Comparison of ENCODE assay signal across 8 cellular contexts in the genomic region with DNA sequence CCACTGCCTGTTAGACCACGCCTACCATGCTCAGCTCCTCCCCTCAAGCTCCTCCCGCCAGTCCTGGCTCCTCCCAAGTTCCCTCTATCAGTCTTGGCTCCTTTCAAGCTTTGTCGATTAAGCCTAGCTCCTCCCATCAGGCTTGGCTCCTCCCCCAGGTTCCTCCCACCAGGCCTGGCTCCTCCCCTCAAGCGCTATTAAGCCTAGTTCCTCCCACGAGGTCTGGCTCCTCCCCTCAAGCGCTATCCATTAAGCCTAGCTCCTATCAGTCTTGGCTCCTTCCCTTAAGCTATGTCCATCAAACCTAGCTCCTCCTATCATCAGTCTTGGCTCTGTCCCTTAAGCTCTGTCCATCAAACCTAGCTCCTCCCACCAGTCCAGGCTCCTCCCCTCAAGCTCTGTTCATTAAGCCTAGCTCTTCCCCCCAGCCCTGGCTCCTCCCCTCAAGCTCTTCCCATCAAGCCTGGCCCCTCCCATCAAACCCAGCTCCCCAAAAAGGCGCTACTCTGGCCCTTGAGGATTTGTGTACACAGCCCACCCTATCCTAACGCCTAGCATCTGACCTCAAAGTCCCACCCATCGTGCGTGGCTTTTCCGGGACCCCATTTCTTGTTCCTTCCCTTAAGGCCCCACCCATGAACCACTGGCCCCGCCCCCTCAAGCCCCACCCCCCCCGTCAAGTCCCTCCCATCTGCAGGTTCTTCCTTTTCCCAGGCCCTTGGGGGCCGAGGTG. TPM values are rescaled to one million over a fixed set of nuclear protein-coding genes. Genes with fewer than 3 reads are reported as not detected.
DNase-seq lines count a peak whose midpoint lies in the region; ATAC-seq and TF ChIP-seq lines count a peak whose summit lies in the region.

No MANE protein-coding gene starts in this region.

- no peak for TF ChIP-seq POLR2A in spleen (IDR thresholded peaks at IDR 0.05)

- H3K27ac Mint-ChIP-seq in CD4-positive, alpha-beta T cell, result no peak overlapping the region
- peak overlapping the region in 2 of 3 experiments; percentile 40 to 82; a peak in 3 of 7 replicates for H3K27ac Mint-ChIP-seq in H9

- H2BK120ac ChIP-seq in H9 (ENCODE audit: low read depth, low read length, poor library complexity, severe bottlenecking), result no peak overlapping the region

- no peaks in the 10 kb centered on the region for H3K4me1 Mint-ChIP-seq in CD4-positive, alpha-beta T cell (ENCODE audit: low read depth)
- H3K4me1 Mint-ChIP-seq in H9, result peaks cover 5 to 23% of the 10 kb centered on the region in 2 experiments

- no peaks in the 10 kb centered on the region for H3K9me2 ChIP-seq in SK-N-SH

- POLR2A ChIA-PET in CD4-positive, alpha-beta T cell (lab: Charles Lee), result interaction anchor here (1.1 to 1.2 kb wide), 2 partner anchors 18 to 24 kb away, joined by 3 to 4 read pairs; a partner anchor contains a TSS
- POLR2A ChIA-PET in SK-N-SH (lab: Yijun Ruan, JAX), result interaction anchor here (0.9 to 2.5 kb wide), 4 partner anchors 9 to 37 kb away, joined by 5 to 11 read pairs (median 7); a partner anchor contains a TSS

- H3K4me2 ChIP-seq in H9 (ENCODE audit: insufficient read depth, insufficient read length, low read length) (no peak overlapping the region), SK-N-SH (no peak overlapping the region)

- DNase-seq in CD4-positive, alpha-beta T cell, result peak in 1 of 10 experiments; percentile 16
- DNase-seq in H9 (peak; percentile 84), SK-N-SH (peak; percentile 78), foreskin melanocyte (peak; percentile 20), occipital lobe (lab: John Stamatoyannopoulos, UW) (no peak), posterior vena cava (ENCODE audit: low spot score) (no peak), spleen (no peak)

- peak; percentile 76 for ATAC-seq in CD4-positive, alpha-beta T cell (ENCODE audit: poor library complexity)
- no peak for ATAC-seq in GM21526 (IDR thresholded peaks at IDR 0.05; ENCODE audit: low FRiP score, unreplicated experiment)

- H2BK15ac ChIP-seq in H9 (ENCODE audit: low read depth, low read length), result no peak overlapping the region

- H3K36me3 ChIP-seq in SK-N-SH (replicated peaks in 1 of 2; ENCODE audit: control insufficient read depth in 1 of 2, insufficient read depth in 2 of 2, low read length in 1 of 2) (no peaks in the 10 kb centered on the region), spleen (no peaks in the 10 kb centered on the region)

- H3K4me1 ChIP-seq in H9 (ENCODE audit: insufficient read depth, low read length), result no peaks in the 10 kb centered on the region; the same call in 1 of the 2 replicates
- peaks cover 0 to 8% of the 10 kb centered on the region in 2 experiments; a peak in 1 of 4 replicates for H3K4me1 ChIP-seq in SK-N-SH (ENCODE audit: control insufficient read depth in 1 of 2, insufficient read depth in 2 of 2, low read depth in 1 of 2, low read length in 1 of 2)
- H3K4me1 ChIP-seq in spleen, result no peaks in the 10 kb centered on the region

- no peak overlapping the region for H4K8ac ChIP-seq in H9 (replicated peaks; ENCODE audit: insufficient read length, low read depth, low read length)

- H3K36me3 Mint-ChIP-seq in CD4-positive, alpha-beta T cell (ENCODE audit: low read depth), result no peaks in the 10 kb centered on the region
- H3K36me3 Mint-ChIP-seq in H9 (ENCODE audit: insufficient read depth in 1 of 3, low read depth in 3 of 3), result peaks cover 8 to 29% (median 27%) of the 10 kb centered on the region in 3 experiments

- CTCF ChIA-PET in CD4-positive, alpha-beta T cell (lab: Charles Lee), result interaction anchor here (0.5 kb wide), 1 partner anchor 281 kb away, joined by 3 read pairs; no protein-coding TSS in a partner anchor
- CTCF ChIA-PET in SK-N-SH (lab: Yijun Ruan, JAX), result interaction anchor here (0.9 to 2.9 kb wide), 4 partner anchors 12 to 75 kb away, joined by 5 to 9 read pairs (median 5); a partner anchor contains a TSS

- H2BK12ac ChIP-seq in H9 (ENCODE audit: insufficient read length, low read depth, low read length), result no peak overlapping the region

- peaks cover 21% of the 10 kb centered on the region for H3K27me3 Mint-ChIP-seq in CD4-positive, alpha-beta T cell
- peaks cover 1% of the 10 kb centered on the region; the same call in 1 of the 2 replicates for H3K27me3 Mint-ChIP-seq in H9 (ENCODE audit: low read depth)

- no peak overlapping the region for H2BK20ac ChIP-seq in H9 (ENCODE audit: low read depth, low read length, poor library complexity, severe bottlenecking)

- H3K23ac ChIP-seq in H9 (ENCODE audit: insufficient read length, low read depth, low read length), result no peak overlapping the region

- no peaks in the 10 kb centered on the region for H3K79me2 ChIP-seq in H9 (ENCODE audit: insufficient read depth, low read length)
- H3K79me2 ChIP-seq in SK-N-SH (ENCODE audit: insufficient read depth), result no peaks in the 10 kb centered on the region

- no peak overlapping the region for H4K91ac ChIP-seq in H9 (ENCODE audit: insufficient read length, low read depth, low read length)

- H3K79me1 ChIP-seq in H9 (ENCODE audit: insufficient read depth, low read depth, low read length, poor library complexity, severe bottlenecking), result peaks cover 5% of the 10 kb centered on the region

- no peak for TF ChIP-seq CTCF in CD4-positive, alpha-beta T cell (IDR thresholded peaks at IDR 0.05)
- no peak for TF ChIP-seq CTCF in H9 (conservative IDR thresholded peaks at IDR 0.05)
- no peak for TF ChIP-seq CTCF in SK-N-SH (IDR thresholded peaks at IDR 0.05)
- no peak for TF ChIP-seq CTCF in spleen (IDR thresholded peaks at IDR 0.05 in 8 of 11, conservative IDR thresholded peaks at IDR 0.05 in 3 of 11)

- no peak overlapping the region for H4K5ac ChIP-seq in H9 (ENCODE audit: insufficient read length, low read depth, low read length)

- H2AK5ac ChIP-seq in H9 (ENCODE audit: insufficient read length, low read length), result no peak overlapping the region

- H3K9ac ChIP-seq in H9 (ENCODE audit: extremely low read depth, insufficient read length, low read length) (no peak overlapping the region), SK-N-SH (no peak overlapping the region)

- no peak overlapping the region for H3K4me3 Mint-ChIP-seq in CD4-positive, alpha-beta T cell
- peak overlapping the region in 1 of 2 experiments; percentile 45; a peak in 1 of 5 replicates for H3K4me3 Mint-ChIP-seq in H9

- H3K14ac ChIP-seq in H9 (ENCODE audit: insufficient read depth, low read length), result no peak overlapping the region

- H3K27me3 ChIP-seq in CD4-positive, alpha-beta T cell (ENCODE audit: control insufficient read depth, insufficient read depth, low read length), result no peaks in the 10 kb centered on the region
- no peaks in the 10 kb centered on the region for H3K27me3 ChIP-seq in H9 (ENCODE audit: insufficient read depth, low read length)
- H3K27me3 ChIP-seq in SK-N-SH (ENCODE audit: insufficient read depth), result no peaks in the 10 kb centered on the region
- peaks cover 0 to 48% (median 0%) of the 10 kb centered on the region in 7 donors for H3K27me3 ChIP-seq in spleen (replicated peaks in 1 of 7)

- no peak overlapping the region for H3K18ac ChIP-seq in H9 (ENCODE audit: insufficient read length, low read depth, low read length)

- H3K4me3 ChIP-seq in SK-N-SH (ENCODE audit: low read depth in 2 of 2, low read length in 1 of 2) (no peak overlapping the region), spleen (no peak overlapping the region)

- no peak overlapping the region for H3T11ph ChIP-seq in H9 (ENCODE audit: low read length)

- no peak for TF ChIP-seq RAD21 in SK-N-SH (IDR thresholded peaks at IDR 0.05; ENCODE audit: low read length)

- no CpG with 5 or more reads among the region's 14 CpGs for WGBS in H9 (ENCODE audit: extremely low coverage, insufficient read length, low lambda C conversion rate)
- 72% methylated on average over 13 of the region's 14 CpGs for WGBS in SK-N-SH (ENCODE audit: low lambda C conversion rate)
- 64 to 75% (median 65%) methylated on average over 14 of the region's 14 CpGs for WGBS in spleen, 5 donors

- H3K9me3 ChIP-seq in CD4-positive, alpha-beta T cell (ENCODE audit: control insufficient read depth, low read length), result no peaks in the 10 kb centered on the region
- no peaks in the 10 kb centered on the region for H3K9me3 ChIP-seq in H9 (ENCODE audit: control insufficient read depth, low read depth, low read length)
- H3K9me3 ChIP-seq in SK-N-SH, result no peaks in the 10 kb centered on the region
- H3K9me3 ChIP-seq in spleen, result no peaks in the 10 kb centered on the region

- H3K4ac ChIP-seq in H9 (ENCODE audit: low read depth, low read length), result no peak overlapping the region

- H2AFZ ChIP-seq in H9 (ENCODE audit: low read length), result no peak overlapping the region
- H2AFZ ChIP-seq in SK-N-SH (ENCODE audit: low read depth), result no peak overlapping the region

- H4K20me1 ChIP-seq in H9 (ENCODE audit: control insufficient read depth, insufficient read depth, insufficient read length) (no peaks in the 10 kb centered on the region), SK-N-SH (ENCODE audit: insufficient read depth) (no peaks in the 10 kb centered on the region)

- H3K23me2 ChIP-seq in H9 (ENCODE audit: insufficient read length, low read depth, low read length, poor library complexity, severe bottlenecking), result no peaks in the 10 kb centered on the region

- H2BK5ac ChIP-seq in H9 (ENCODE audit: insufficient read length, low read length), result no peak overlapping the region

- H3K56ac ChIP-seq in H9 (ENCODE audit: insufficient read length, low read depth, low read length), result no peak overlapping the region

- no peak overlapping the region for H3K27ac ChIP-seq in CD4-positive, alpha-beta T cell (ENCODE audit: low read depth, low read length)
- H3K27ac ChIP-seq in H9 (ENCODE audit: insufficient read length, low read depth, low read length) (no peak overlapping the region), SK-N-SH (ENCODE audit: low read depth in 2 of 2, low read length in 1 of 2) (no peak overlapping the region; a peak in 1 of 4 replicates), spleen (no peak overlapping the region)

- intact Hi-C loops in CD4-positive, alpha-beta T cell (cut with DNase I, micrococcal nuclease), result no loop called here
- intact Hi-C loops in posterior vena cava (cut with DNase I), result no loop called here
- intact Hi-C loops in spleen (cut with DNase I; ENCODE audit: low total_unique reads), result no loop called here

- no peaks in the 10 kb centered on the region for H3K9me3 Mint-ChIP-seq in CD4-positive, alpha-beta T cell
- H3K9me3 Mint-ChIP-seq in H9, result peaks cover 0 to 2% of the 10 kb centered on the region in 2 experiments; a peak in 1 of 5 replicates

- TF ChIP-seq EP300 in SK-N-SH (IDR thresholded peaks at IDR 0.05; ENCODE audit: borderline replicate concordance in 1 of 2, low read depth in 1 of 2, low read length in 1 of 2), result no peak

- no peaks in the 10 kb centered on the region for H3F3A ChIP-seq in SK-N-SH (replicated peaks; ENCODE audit: insufficient read depth)

RNA-seq across cellular contexts. Expression of a gene that starts 10.0 kb away (rescaled TPM):
- total RNA-seq in CD4-positive, alpha-beta T cell, result under 1 TPM; 0.16 to 0.25 TPM
- total RNA-seq in H9 (2021) (28.4 and 31.3 TPM in 2 replicates), occipital lobe (17.0 TPM), posterior vena cava (not detected), spleen (1 to 10 TPM in 3 of 7 donors, under 1 TPM in 4; 0.28 to 1.5 (median 0.85) TPM)
- polyA plus RNA-seq in SK-N-SH (2012; rRNA removed) (0.05 and 0.08 TPM in 2 replicates), spleen (under 1 TPM; 0.52 to 0.77 (median 0.76) TPM)
- 0.09 and 0.21 TPM in 2 replicates for polyA plus RNA-seq in SK-N-SH (2012; cell fraction: cytosol; rRNA removed)
- polyA plus RNA-seq in SK-N-SH (2012; cell fraction: nucleus; rRNA removed), result 0.37 and 1.0 TPM in 2 replicates

RNA-seq across cellular contexts. Expression of a gene that starts 23.7 kb away (rescaled TPM):
- total RNA-seq in CD4-positive, alpha-beta T cell, result 100 to 1,000 TPM; 118 to 121 TPM
- total RNA-seq in H9 (2021), result 48.0 and 50.6 TPM in 2 replicates
- 36.5 and 43.3 TPM in 2 replicates for polyA plus RNA-seq in SK-N-SH (2012; rRNA removed)
- polyA plus RNA-seq in SK-N-SH (2012; cell fraction: cytosol; rRNA removed), result 10.7 and 18.6 TPM in 2 replicates
- polyA plus RNA-seq in SK-N-SH (2012; cell fraction: nucleus; rRNA removed), result 115 and 148 TPM in 2 replicates
- 18.4 TPM for total RNA-seq in occipital lobe
- 10 to 100 TPM; 19.4 to 23.0 TPM for total RNA-seq in posterior vena cava
- total RNA-seq in spleen, result 10 to 100 TPM; 37.2 to 52.2 (median 41.4) TPM
- polyA plus RNA-seq in spleen, result 10 to 100 TPM; 31.8 to 49.0 (median 48.3) TPM

RNA-seq across cellular contexts. Expression of a gene that starts 23.9 kb away (rescaled TPM):
- 100 to 1,000 TPM; 178 to 188 TPM for total RNA-seq in CD4-positive, alpha-beta T cell
- 129 and 143 TPM in 2 replicates for total RNA-seq in H9 (2021)
- 48.1 and 54.0 TPM in 2 replicates for polyA plus RNA-seq in SK-N-SH (2012; rRNA removed)
- 55.8 and 86.5 TPM in 2 replicates for polyA plus RNA-seq in SK-N-SH (2012; cell fraction: cytosol; rRNA removed)
- 23.3 and 28.9 TPM in 2 replicates for polyA plus RNA-seq in SK-N-SH (2012; cell fraction: nucleus; rRNA removed)
- 14.7 TPM for total RNA-seq in occipital lobe
- 10 to 100 TPM; 65.8 TPM for total RNA-seq in posterior vena cava
- total RNA-seq in spleen, result 10 to 100 TPM in 6 of 7 donors, 1 to 10 TPM in 1; 8.7 to 94.5 (median 77.3) TPM
- 100 to 1,000 TPM; 111 to 130 (median 125) TPM for polyA plus RNA-seq in spleen

RNA-seq across cellular contexts. Expression of a gene that starts 27.9 kb away (rescaled TPM):
- total RNA-seq in CD4-positive, alpha-beta T cell, result 1 to 10 TPM; 1.9 to 2.1 TPM
- total RNA-seq in H9 (2021), result not detected in 2 replicates
- not detected in 2 replicates for polyA plus RNA-seq in SK-N-SH (2012; rRNA removed)
- not detected in 2 replicates for polyA plus RNA-seq in SK-N-SH (2012; cell fraction: cytosol; rRNA removed)
- polyA plus RNA-seq in SK-N-SH (2012; cell fraction: nucleus; rRNA removed), result not detected in 2 replicates
- not detected for total RNA-seq in occipital lobe
- not detected for total RNA-seq in posterior vena cava
- total RNA-seq in spleen, result 1 to 10 TPM in 6 of 7 donors, not detected in 1; 1.5 to 2.7 (median 2.0) TPM
- polyA plus RNA-seq in spleen, result 1 to 10 TPM; 2.5 to 5.9 (median 3.5) TPM

RNA-seq across cellular contexts. Expression of a gene that starts 31.3 kb away (rescaled TPM):
- total RNA-seq in CD4-positive, alpha-beta T cell, result 100 to 1,000 TPM; 234 to 241 TPM
- total RNA-seq in H9 (2021), result 80.3 and 92.5 TPM in 2 replicates
- 1.3 and 4.7 TPM in 2 replicates for polyA plus RNA-seq in SK-N-SH (2012; rRNA removed)
- polyA plus RNA-seq in SK-N-SH (2012; cell fraction: cytosol; rRNA removed), result 0.81 and 1.4 TPM in 2 replicates
- polyA plus RNA-seq in SK-N-SH (2012; cell fraction: nucleus; rRNA removed), result 7.6 and 9.1 TPM in 2 replicates
- total RNA-seq in occipital lobe, result 3.0 TPM
- total RNA-seq in posterior vena cava, result 10 to 100 TPM; 22.5 to 32.4 TPM
- total RNA-seq in spleen, result 100 to 1,000 TPM; 144 to 455 (median 185) TPM
- polyA plus RNA-seq in spleen, result 100 to 1,000 TPM in 1 of 3 donors, 10 to 100 TPM in 2; 58.8 to 198 (median 94.4) TPM

Comparison
In these comparisons a context has a peak if more than half of its experiments do, and no peak if none do; other contexts are left out.
1. DNase-seq: peak in H9 (single experiment), SK-N-SH (single experiment) and foreskin melanocyte (single experiment); none in occipital lobe (single experiment), posterior vena cava (single experiment) and spleen (single experiment).